Comparison of ENCODE assay signal across 21 cellular contexts in genomic region chr4:2927016-2927695, GRCh38. TPM values are rescaled to one million over a fixed set of nuclear protein-coding genes. Genes with fewer than 3 reads are reported as not detected.
DNase-seq lines count a peak whose midpoint lies in the region; ATAC-seq and TF ChIP-seq lines count a peak whose summit lies in the region.
"Had no signal": no experiment of that assay in that cellular context is flagged by ENCODE, and none has a peak within 500 bp of the region (broad histone marks: within the 10 kb centered on the region; RNA-seq: fewer than 3 reads in every experiment).

No MANE protein-coding gene starts in this region.

- peaks cover 13% of the 10 kb centered on the region for H3K4me1 Mint-ChIP-seq in endodermal cell
- peaks cover 26% of the 10 kb centered on the region for H3K4me1 Mint-ChIP-seq in neural progenitor cell

- H3K27me3 Mint-ChIP-seq in endodermal cell (ENCODE audit: insufficient read depth), result no peaks in the 10 kb centered on the region
- peaks cover 4% of the 10 kb centered on the region for H3K27me3 Mint-ChIP-seq in neural progenitor cell (ENCODE audit: insufficient read depth, low read depth)
- H3K27me3 Mint-ChIP-seq: CD8-positive, alpha-beta memory T cell; dendritic cell treated with granulocyte-macrophage colony-stimulating factor and Interleukin-4, amounts not matched to agents 40 ng/mL and 50 ng/mL, for 4 days; T-cell had no signal

- H3K27me3 ChIP-seq in left ventricle myocardium inferior (ENCODE audit: low read depth) (no peaks in the 10 kb centered on the region), endodermal cell (ENCODE audit: control insufficient read depth, insufficient read depth, low read length, poor library complexity, severe bottlenecking) (no peaks in the 10 kb centered on the region), neural progenitor cell (no peaks in the 10 kb centered on the region), aorta (ENCODE audit: control insufficient read depth in 1 of 2, insufficient read depth in 2 of 2, low read length in 1 of 2) (no peaks in the 10 kb centered on the region)
- H3K27me3 ChIP-seq: foreskin keratinocyte, ovary had no signal

- WGBS in endodermal cell (ENCODE audit: insufficient coverage in 1 of 2, insufficient read length in 1 of 2), 2 experiments, result 94 to 96% methylated on average over 16 to 18 of the region's 18 CpGs
- WGBS in aorta, 2 donors, result 93% methylated on average over 18 of the region's 18 CpGs

- no peak overlapping the region for H3K4me3 ChIP-seq in left ventricle myocardium inferior
- H3K4me3 ChIP-seq in endodermal cell (ENCODE audit: low read length), result no peak overlapping the region
- no peak overlapping the region for H3K4me3 ChIP-seq in neural progenitor cell
- no peak overlapping the region for H3K4me3 ChIP-seq in aorta (ENCODE audit: low read length in 2 of 2)
- H3K4me3 ChIP-seq: ovary had no signal

- H3K27ac ChIP-seq in left ventricle myocardium inferior (replicated peaks) (no peak overlapping the region), endodermal cell (ENCODE audit: low read depth, low read length) (no peak overlapping the region), neural progenitor cell (no peak overlapping the region), aorta (ENCODE audit: low read depth in 1 of 2, low read length in 2 of 2) (no peak overlapping the region)
- H3K27ac ChIP-seq: epithelial cell of prostate, foreskin keratinocyte, KMS-11, ovary had no signal

- H3F3A ChIP-seq in neural progenitor cell (ENCODE audit: low read depth), result peaks cover 15% of the 10 kb centered on the region

- TF ChIP-seq CTCF in left ventricle myocardium inferior (IDR thresholded peaks at IDR 0.05; ENCODE audit: borderline replicate concordance) (no peak), endodermal cell (conservative IDR thresholded peaks at IDR 0.05) (no peak), neural progenitor cell (IDR thresholded peaks at IDR 0.05) (no peak)

- no peaks in the 10 kb centered on the region for H3K9me3 ChIP-seq in left ventricle myocardium inferior (replicated peaks)
- H3K9me3 ChIP-seq in endodermal cell (ENCODE audit: control insufficient read depth, low read length), result no peaks in the 10 kb centered on the region
- H3K9me3 ChIP-seq in neural progenitor cell (ENCODE audit: low read depth), result no peaks in the 10 kb centered on the region
- H3K9me3 ChIP-seq in aorta (ENCODE audit: control insufficient read depth, low read length), result no peaks in the 10 kb centered on the region
- H3K9me3 ChIP-seq: ovary had no signal

- intact Hi-C loops in left ventricle myocardium superior (cut with micrococcal nuclease) (no loop called here), left ventricle myocardium inferior (cut with micrococcal nuclease) (no loop called here), aorta (cut with DNase I) (no loop called here)

- H4K20me1 ChIP-seq in neural progenitor cell (ENCODE audit: low read depth), result peaks cover 5% of the 10 kb centered on the region

- H3K4me2 ChIP-seq in neural progenitor cell, result no peak overlapping the region
- H3K4me2 ChIP-seq: KMS-11 had no signal

- H3K9me3 Mint-ChIP-seq in endodermal cell, result no peaks in the 10 kb centered on the region
- H3K9me3 Mint-ChIP-seq in neural progenitor cell, result no peaks in the 10 kb centered on the region
- H3K9me3 Mint-ChIP-seq: CD8-positive, alpha-beta memory T cell; dendritic cell treated with granulocyte-macrophage colony-stimulating factor and Interleukin-4, amounts not matched to agents 40 ng/mL and 50 ng/mL, for 4 days; T-cell had no signal

- H3K27ac Mint-ChIP-seq in endodermal cell (peak overlapping the region; percentile 66), neural progenitor cell (peak overlapping the region; percentile 72)
- H3K27ac Mint-ChIP-seq: dendritic cell treated with granulocyte-macrophage colony-stimulating factor and Interleukin-4, amounts not matched to agents 40 ng/mL and 50 ng/mL, for 4 days had no signal

- H3K36me3 ChIP-seq in left ventricle myocardium inferior (peaks cover 86% of the 10 kb centered on the region), endodermal cell (ENCODE audit: control insufficient read depth, insufficient read depth, low read length) (peaks cover 84% of the 10 kb centered on the region), neural progenitor cell (no peaks in the 10 kb centered on the region), aorta (ENCODE audit: control insufficient read depth in 1 of 2, insufficient read depth in 2 of 2, low read length in 1 of 2) (peaks cover 0 to 1% of the 10 kb centered on the region in 2 donors)
- H3K36me3 ChIP-seq: ovary had no signal

- H3K4me3 Mint-ChIP-seq in endodermal cell (no peak overlapping the region), neural progenitor cell (no peak overlapping the region)
- H3K4me3 Mint-ChIP-seq: dendritic cell treated with granulocyte-macrophage colony-stimulating factor and Interleukin-4, amounts not matched to agents 40 ng/mL and 50 ng/mL, for 4 days; T-cell had no signal

- no peak overlapping the region for H2AFZ ChIP-seq in neural progenitor cell (replicated peaks)

- no peaks in the 10 kb centered on the region for H3K79me2 ChIP-seq in neural progenitor cell (ENCODE audit: low read depth)

- peak; percentile 21 for DNase-seq in left ventricle myocardium superior
- no peak for DNase-seq in left ventricle myocardium inferior
- DNase-seq in endodermal cell, result no peak
- DNase-seq in neural progenitor cell (ENCODE audit: low spot score), result no peak
- peak; percentile 36 to 63 for DNase-seq in aorta
- no peak for DNase-seq in SIG-M5 treated with dmso at 0.1 percent for 504 hours (lab: John Stamatoyannopoulos, UW; ENCODE audit: unreplicated experiment)
- DNase-seq in COR-L47 (lab: John Stamatoyannopoulos, UW), result no peak
- DNase-seq in NAMALWA (ENCODE audit: low spot score), result no peak
- DNase-seq: activated naive CD4-positive, alpha-beta T cell treated with Interleukin-2 at 50 U/mL for 16 hours; foreskin keratinocyte; HCEC 1CT; left colon; NCI-H1092; NCI-H524 treated with DMSO at 0.1 percent for 48 hours; stimulated activated CD4-positive, alpha-beta T cell treated with anti-CD3 and anti-CD28 coated beads, Interleukin-1b, Interleukin-23, amount 100 ng/mL, for 48 hours; T-cell had no signal

- H3K9ac ChIP-seq in endodermal cell (ENCODE audit: extremely low read depth, low read length, poor library complexity, severe bottlenecking) (no peak overlapping the region), neural progenitor cell (no peak overlapping the region)
- H3K9ac ChIP-seq: KMS-11 had no signal

- H3K36me3 Mint-ChIP-seq in endodermal cell (ENCODE audit: low read depth) (peaks cover 63% of the 10 kb centered on the region), neural progenitor cell (peaks cover 26% of the 10 kb centered on the region)

- ATAC-seq in left ventricle myocardium superior (no peak), aorta (ENCODE audit: low FRiP score) (no peak)
- ATAC-seq: foreskin keratinocyte, left colon, T-cell had no signal

- H3K4me1 ChIP-seq in left ventricle myocardium inferior, result peaks cover 40% of the 10 kb centered on the region
- H3K4me1 ChIP-seq in endodermal cell (ENCODE audit: control insufficient read depth, insufficient read depth, low read length), result peaks cover 7% of the 10 kb centered on the region
- peaks cover 24% of the 10 kb centered on the region for H3K4me1 ChIP-seq in neural progenitor cell
- no peaks in the 10 kb centered on the region for H3K4me1 ChIP-seq in aorta (ENCODE audit: control insufficient read depth in 1 of 2, insufficient read depth in 2 of 2, low read length in 2 of 2)

RNA-seq across cellular contexts. Expression of gene NOP14, which starts 36.0 kb away (rescaled TPM):
- 19.9 TPM for total RNA-seq in left ventricle myocardium superior
- 17.4 TPM for total RNA-seq in left ventricle myocardium inferior
- total RNA-seq in endodermal cell, result 10 to 100 TPM; 23.0 to 31.9 TPM
- 20.5 TPM for polyA plus RNA-seq in endodermal cell (2013, experiment 1 of 2)
- polyA plus RNA-seq in endodermal cell (2013, experiment 2 of 2), result 18.2 TPM
- 16.8 and 22.0 TPM in 2 replicates for total RNA-seq in neural progenitor cell (ENCODE audit: low replicate concordance)
- 10 to 100 TPM; 15.0 to 15.5 TPM for total RNA-seq in aorta
- polyA plus RNA-seq in aorta, result 1 to 10 TPM; 8.0 to 8.5 TPM

RNA-seq across cellular contexts. Expression of gene GRK4, which starts 36.2 kb away (rescaled TPM):
- total RNA-seq in left ventricle myocardium superior (9.2 TPM), left ventricle myocardium inferior (9.0 TPM), endodermal cell (1 to 10 TPM; 2.8 to 4.2 TPM), neural progenitor cell (ENCODE audit: low replicate concordance) (1.3 and 3.2 TPM in 2 replicates), aorta (10 to 100 TPM in 1 of 2 donors, 1 to 10 TPM in 1; 3.6 to 10.3 TPM)
- 3.5 TPM for polyA plus RNA-seq in endodermal cell (2013, experiment 1 of 2)
- polyA plus RNA-seq in endodermal cell (2013, experiment 2 of 2), result 4.0 TPM
- polyA plus RNA-seq in aorta, result 10 to 100 TPM in 1 of 2 donors, 1 to 10 TPM in 1; 4.1 to 10.8 TPM

Comparison
In these comparisons a context has a peak if more than half of its experiments do, and no peak if none do; other contexts are left out.
1. DNase-seq: peak in left ventricle myocardium superior (single experiment) and aorta (2 of 2); none in left ventricle myocardium inferior (single experiment), endodermal cell (single experiment), neural progenitor cell (single experiment), SIG-M5 treated with dmso at 0.1 percent for 504 hours (single experiment), COR-L47 (single experiment) and NAMALWA (single experiment).